ENCODE assay signal across 28 cellular contexts in genomic region chr4:169092889-169093522, GRCh38.
DNase-seq lines count a peak whose midpoint lies in the region; ATAC-seq, FAIRE-seq and TF ChIP-seq lines count a peak whose summit lies in the region.
"Had no signal": no experiment of that assay in that cellular context is flagged by ENCODE, and none has a peak within 500 bp of the region (broad histone marks: within the 10 kb centered on the region; RNA-seq: fewer than 3 reads in every experiment).

No MANE protein-coding gene starts in this region.

- H3K27ac Mint-ChIP-seq in osteocyte (ENCODE audit: unreplicated experiment), result no peak overlapping the region
- H3K27ac Mint-ChIP-seq: CD4-positive, alpha-beta memory T cell; T-cell had no signal

- H3K4me1 Mint-ChIP-seq in osteocyte (ENCODE audit: unreplicated experiment), result peaks cover 19% of the 10 kb centered on the region
- H3K4me1 Mint-ChIP-seq: CD4-positive, alpha-beta memory T cell; T-cell had no signal

- no peak overlapping the region for H3K4me3 Mint-ChIP-seq in osteocyte (ENCODE audit: unreplicated experiment)
- H3K4me3 Mint-ChIP-seq: CD4-positive, alpha-beta memory T cell; T-cell had no signal

- H3K27ac ChIP-seq in 22Rv1, result peak overlapping the region; percentile 84
- peak overlapping the region; percentile 96 for H3K27ac ChIP-seq in VCaP
- H3K27ac ChIP-seq: A549; BLaER1 treated with 17β-estradiol and CSF1 and Interleukin-3, amounts not matched to agents 10 nM and 100 nM; HL-60; RWPE1 had no signal

- TF ChIP-seq CTCF in 22Rv1 (IDR thresholded peaks at IDR 0.05) (no peak), VCaP (conservative IDR thresholded peaks at IDR 0.05) (no peak), osteocyte (IDR thresholded peaks at IDR 0.05) (no peak)

- H3K27me3 Mint-ChIP-seq in osteocyte (ENCODE audit: unreplicated experiment), result no peaks in the 10 kb centered on the region

- DNase-seq in GM19239 (ENCODE audit: insufficient read length, low spot score) (no peak), osteocyte (ENCODE audit: extremely low spot score, unreplicated experiment) (peak; percentile 2), hypothalamus (lab: John Stamatoyannopoulos, UW) (no peak), NCI-H1417 (lab: John Stamatoyannopoulos, UW) (no peak), NCI-H1417 treated with DMSO at 0.1 percent for 48 hours (lab: John Stamatoyannopoulos, UW) (no peak)
- DNase-seq: AML-193; CD4-positive, alpha-beta memory T cell; COR-L47; GDM1; Karpas-422; NCI-H1105 treated with DMSO at 0.1 percent for 48 hours; NCI-H187; NCI-H2081 treated with DMSO at 0.1 percent for 48 hours; NCI-H2171; NCI-H226; NCI-H510A; NCI-H69; SHP77; T-cell had no signal

- peaks cover 45% of the 10 kb centered on the region for H3K36me3 Mint-ChIP-seq in osteocyte (ENCODE audit: unreplicated experiment)
- H3K36me3 Mint-ChIP-seq: CD4-positive, alpha-beta memory T cell; T-cell had no signal

- no peak for ATAC-seq in HG02610 (IDR thresholded peaks at IDR 0.05; ENCODE audit: unreplicated experiment)
- ATAC-seq: A549, GM12878, T-cell had no signal

- H3K9me3 Mint-ChIP-seq in osteocyte (ENCODE audit: unreplicated experiment), result peaks cover 4% of the 10 kb centered on the region

- peak; percentile 75 for FAIRE-seq in GM19239 (lab: Jason Lieb, UNC)
- FAIRE-seq: A549, GM12878, H54 had no signal
